ENCODE assay signal across 20 cellular contexts in genomic region chr1:18348354-18348753, GRCh38.
DNase-seq lines count a peak whose midpoint lies in the region; ATAC-seq and TF ChIP-seq lines count a peak whose summit lies in the region.
"Had no signal": no experiment of that assay in that cellular context is flagged by ENCODE, and none has a peak within 500 bp of the region (broad histone marks: within the 10 kb centered on the region; RNA-seq: fewer than 3 reads in every experiment).

No MANE protein-coding gene starts in this region.

- POLR2A ChIA-PET in WTC11 (lab: Charles Lee) = no interaction called here

- ATAC-seq in WTC11 = peak; percentile 22
- ATAC-seq: K562, SK-N-SH treated with all-trans-retinoic acid at 6 μM for 48 hours had no signal

- H3K4me1 Mint-ChIP-seq in WTC11 = peaks cover 45% of the 10 kb centered on the region
- H3K4me1 Mint-ChIP-seq: CD4-positive, CD25-positive, alpha-beta regulatory T cell had no signal

- TF ChIP-seq CTCF in WTC11 (IDR thresholded peaks at IDR 0.05) = no peak
- TF ChIP-seq CTCF in GM13977 (IDR thresholded peaks at IDR 0.05; ENCODE audit: extremely low read depth, insufficient read depth, missing control alignments) = no peak

- in situ Hi-C loops in GM13977 (cut with MboI; ENCODE audit: low pct_unique_long_range_greater_than_20kb, low sequenced_read_pairs, unreplicated experiment) = no loop called here
- in situ Hi-C loops in KBM-7 (cut with MboI; ENCODE audit: low pct_unique_long_range_greater_than_20kb, low sequenced_read_pairs) = no loop called here

- no peak overlapping the region for H3K4me3 Mint-ChIP-seq in WTC11
- H3K4me3 Mint-ChIP-seq: CD4-positive, CD25-positive, alpha-beta regulatory T cell had no signal

- H3K36me3 Mint-ChIP-seq in WTC11 = peaks cover under 1% of the 10 kb centered on the region
- H3K36me3 Mint-ChIP-seq: CD4-positive, CD25-positive, alpha-beta regulatory T cell had no signal

- no peak overlapping the region for H3K27ac Mint-ChIP-seq in WTC11
- H3K27ac Mint-ChIP-seq: CD4-positive, CD25-positive, alpha-beta regulatory T cell had no signal

- 0 out of 2 replicates have a peak, but pooled peaks cover 5% of the 10 kb centered on the region for H3K9me3 Mint-ChIP-seq in WTC11

- CTCF ChIA-PET in WTC11 (lab: Charles Lee) = interaction anchor here (0.7 to 2.5 kb wide), 12 partner anchors 13 to 426 kb away, joined by 3 to 14 read pairs (median 4); no protein-coding TSS in a partner anchor

- DNase-seq in NCI-H510A treated with DMSO at 0.1 percent for 48 hours (lab: John Stamatoyannopoulos, UW) (peak; percentile 19), NCI-H510A (lab: John Stamatoyannopoulos, UW) (no peak), NCI-H2227 (lab: John Stamatoyannopoulos, UW; ENCODE audit: unreplicated experiment) (peak; percentile 36), WTC11 (ENCODE audit: low spot score) (no peak), GM13977 (ENCODE audit: low spot score) (no peak), KBM-7 (no peak), cerebellum (ENCODE audit: low spot score) (no peak)
- DNase-seq: Caco-2; CD4-positive, CD25-positive, alpha-beta regulatory T cell; DMS53; GOT3; MV-4-11; NCI-H1694; NCI-H774; Peyer's patch; Right ventricle myocardium superior; T-helper 1 cell; T1000 had no signal

- H3K27me3 Mint-ChIP-seq in WTC11 (ENCODE audit: low read depth) = no peaks in the 10 kb centered on the region; the same call in 1 of the 2 replicates
- H3K27me3 Mint-ChIP-seq: CD4-positive, CD25-positive, alpha-beta regulatory T cell had no signal

TF ChIP-seq in WTC11, 78 proteins besides CTCF, POLR2A, EP300 and RAD21:
- TF ChIP-seq TEAD1 (CRISPR knock-in tag; IDR thresholded peaks at IDR 0.05) (no peak), HMGXB4 (CRISPR knock-in tag; IDR thresholded peaks at IDR 0.05) (no peak), GABPB1 (CRISPR knock-in tag; IDR thresholded peaks at IDR 0.05) (no peak), USF2 (CRISPR knock-in tag; IDR thresholded peaks at IDR 0.05) (no peak), CDX4 (CRISPR knock-in tag; IDR thresholded peaks at IDR 0.05; ENCODE audit: borderline replicate concordance) (no peak), FOXP4 (CRISPR knock-in tag; IDR thresholded peaks at IDR 0.05) (no peak), JAZF1 (CRISPR knock-in tag; IDR thresholded peaks at IDR 0.05) (no peak), NFATC4 (CRISPR knock-in tag; IDR thresholded peaks at IDR 0.05) (no peak)
TF ChIP-seq in WTC11: peak in this region for 0.

Comparison
In these comparisons a context has a peak if more than half of its experiments do, and no peak if none do; other contexts are left out.
1. DNase-seq: peak in NCI-H510A treated with DMSO at 0.1 percent for 48 hours (single experiment) and NCI-H2227 (single experiment); none in NCI-H510A (single experiment), WTC11 (single experiment), GM13977 (single experiment), KBM-7 (single experiment) and cerebellum (single experiment).